ENCODE assay signal across 15 cellular contexts in genomic region chr15:74724570-74725240, GRCh38. TPM values are rescaled to one million over a fixed set of nuclear protein-coding genes. Genes with fewer than 3 reads are reported as not detected.
DNase-seq lines count a peak whose midpoint lies in the region; ATAC-seq and TF ChIP-seq lines count a peak whose summit lies in the region.
"Had no signal": no experiment of that assay in that cellular context is flagged by ENCODE, and none has a peak within 500 bp of the region (broad histone marks: within the 10 kb centered on the region; RNA-seq: fewer than 3 reads in every experiment).

No MANE protein-coding gene starts in this region.

- H3K27ac Mint-ChIP-seq in activated naive CD4-positive, alpha-beta T cell treated with anti-CD3 and anti-CD28 coated beads, Interleukin-2, amount 10 ng/mL, durations not matched to agents 7 days and 5 days, result no peak overlapping the region
- no peak overlapping the region for H3K27ac Mint-ChIP-seq in endodermal cell
- peak overlapping the region; percentile 75 for H3K27ac Mint-ChIP-seq in stimulated activated memory B cell treated with anti-CD40 and anti-IgM and Interleukin-4, amounts not matched to agents 10 μg/mL and 1 μg/mL and 100 μg/mL, for 72 hours

- no peak overlapping the region for H3K9ac ChIP-seq in endodermal cell (ENCODE audit: extremely low read depth, low read length, poor library complexity, severe bottlenecking)

- H3K9me3 Mint-ChIP-seq in activated naive CD4-positive, alpha-beta T cell treated with anti-CD3 and anti-CD28 coated beads, Interleukin-2, amount 10 ng/mL, durations not matched to agents 7 days and 5 days, result no peaks in the 10 kb centered on the region
- peaks cover 16% of the 10 kb centered on the region for H3K9me3 Mint-ChIP-seq in endodermal cell
- no peaks in the 10 kb centered on the region for H3K9me3 Mint-ChIP-seq in stimulated activated memory B cell treated with anti-CD40 and anti-IgM and Interleukin-4, amounts not matched to agents 10 μg/mL and 1 μg/mL and 100 μg/mL, for 72 hours

- TF ChIP-seq CTCF in VCaP (conservative IDR thresholded peaks at IDR 0.05) (no peak), endodermal cell (conservative IDR thresholded peaks at IDR 0.05) (no peak)

- peak overlapping the region; percentile 78 for H3K4me3 Mint-ChIP-seq in activated naive CD4-positive, alpha-beta T cell treated with anti-CD3 and anti-CD28 coated beads, Interleukin-2, amount 10 ng/mL, durations not matched to agents 7 days and 5 days
- peak overlapping the region; percentile 47 for H3K4me3 Mint-ChIP-seq in endodermal cell
- H3K4me3 Mint-ChIP-seq in stimulated activated memory B cell treated with anti-CD40 and anti-IgM and Interleukin-4, amounts not matched to agents 10 μg/mL and 1 μg/mL and 100 μg/mL, for 72 hours, result peak overlapping the region; percentile 74

- H3K36me3 Mint-ChIP-seq in activated naive CD4-positive, alpha-beta T cell treated with anti-CD3 and anti-CD28 coated beads, Interleukin-2, amount 10 ng/mL, durations not matched to agents 7 days and 5 days, result peaks cover 6% of the 10 kb centered on the region
- H3K36me3 Mint-ChIP-seq in endodermal cell (ENCODE audit: low read depth), result no peaks in the 10 kb centered on the region
- no peaks in the 10 kb centered on the region for H3K36me3 Mint-ChIP-seq in stimulated activated memory B cell treated with anti-CD40 and anti-IgM and Interleukin-4, amounts not matched to agents 10 μg/mL and 1 μg/mL and 100 μg/mL, for 72 hours

- peaks cover 31% of the 10 kb centered on the region for H3K4me1 Mint-ChIP-seq in activated naive CD4-positive, alpha-beta T cell treated with anti-CD3 and anti-CD28 coated beads, Interleukin-2, amount 10 ng/mL, durations not matched to agents 7 days and 5 days
- peaks cover 16% of the 10 kb centered on the region for H3K4me1 Mint-ChIP-seq in endodermal cell
- H3K4me1 Mint-ChIP-seq in stimulated activated memory B cell treated with anti-CD40 and anti-IgM and Interleukin-4, amounts not matched to agents 10 μg/mL and 1 μg/mL and 100 μg/mL, for 72 hours, result peaks cover 16% of the 10 kb centered on the region

- H3K9me3 ChIP-seq in endodermal cell (ENCODE audit: control insufficient read depth, low read length), result no peaks in the 10 kb centered on the region
- H3K9me3 ChIP-seq: body of pancreas had no signal

- H3K4me1 ChIP-seq in endodermal cell (ENCODE audit: control insufficient read depth, insufficient read depth, low read length), result no peaks in the 10 kb centered on the region

- CTCF ChIA-PET in activated naive CD4-positive, alpha-beta T cell treated with anti-CD3 and anti-CD28 coated beads, Interleukin-2, amount 10 ng/mL, durations not matched to agents 7 days and 5 days (lab: Charles Lee), result interaction anchor here (1.2 to 1.9 kb wide), 4 partner anchors 10 to 177 kb away, joined by 3 to 5 read pairs (median 4); no protein-coding TSS in a partner anchor

- no peaks in the 10 kb centered on the region for H3K36me3 ChIP-seq in endodermal cell (ENCODE audit: control insufficient read depth, insufficient read depth, low read length)

- H3K27me3 Mint-ChIP-seq in activated naive CD4-positive, alpha-beta T cell treated with anti-CD3 and anti-CD28 coated beads, Interleukin-2, amount 10 ng/mL, durations not matched to agents 7 days and 5 days, result peaks cover 33% of the 10 kb centered on the region
- peaks cover 75% of the 10 kb centered on the region for H3K27me3 Mint-ChIP-seq in endodermal cell (ENCODE audit: insufficient read depth)
- peaks cover 52% of the 10 kb centered on the region for H3K27me3 Mint-ChIP-seq in stimulated activated memory B cell treated with anti-CD40 and anti-IgM and Interleukin-4, amounts not matched to agents 10 μg/mL and 1 μg/mL and 100 μg/mL, for 72 hours

- H3K27me3 ChIP-seq in endodermal cell (ENCODE audit: control insufficient read depth, insufficient read depth, low read length, poor library complexity, severe bottlenecking), result peaks cover 40% of the 10 kb centered on the region

- no peak overlapping the region for H3K4me3 ChIP-seq in endodermal cell (ENCODE audit: low read length)
- H3K4me3 ChIP-seq: GM12878 had no signal

- H3K27ac ChIP-seq in VCaP (peak overlapping the region; percentile 70; the same call in 1 of the 2 replicates), endodermal cell (ENCODE audit: low read depth, low read length) (no peak overlapping the region)
- H3K27ac ChIP-seq: body of pancreas had no signal

- no peak for DNase-seq in activated naive CD4-positive, alpha-beta T cell treated with anti-CD3 and anti-CD28 coated beads, Interleukin-2, amount 10 ng/mL, durations not matched to agents 7 days and 5 days
- no peak for DNase-seq in activated naive CD4-positive, alpha-beta T cell (lab: John Stamatoyannopoulos, UW)
- no peak for DNase-seq in endodermal cell
- DNase-seq in ureter (ENCODE audit: low spot score), result no peak
- no peak for DNase-seq in hypothalamus (lab: John Stamatoyannopoulos, UW)
- no peak for DNase-seq in stimulated activated CD4-positive, alpha-beta T cell treated with anti-CD3 and anti-CD28 coated beads, Interleukin-12 subunit alpha, Interleukin-12 subunit beta, amount 100 ng/mL, for 4 hours

- no peak for ATAC-seq in stimulated activated memory B cell treated with anti-CD40 and anti-IgM and Interleukin-4, amounts not matched to agents 10 μg/mL and 1 μg/mL and 100 μg/mL, for 72 hours

RNA-seq across cellular contexts. Expression of gene CYP1A1, which starts 0.6 kb away (rescaled TPM):
- not detected for total RNA-seq in endodermal cell
- 0.21 TPM for polyA plus RNA-seq in endodermal cell (2013, experiment 1 of 2)
- polyA plus RNA-seq in endodermal cell (2013, experiment 2 of 2), result 0.21 TPM
- not detected for total RNA-seq in ureter
- total RNA-seq: mononuclear cell, renal cortical epithelial cell had no signal

RNA-seq across cellular contexts. Expression of gene CYP1A2, which starts 23.9 kb away (rescaled TPM):
- total RNA-seq in endodermal cell (not detected), ureter (not detected)
- polyA plus RNA-seq in endodermal cell (2013, experiment 1 of 2), result not detected
- polyA plus RNA-seq in endodermal cell (2013, experiment 2 of 2), result not detected
- total RNA-seq: body of pancreas, Daoy, frontal cortex, GM12878, mononuclear cell, renal cortical epithelial cell, Right ventricle myocardium superior had no signal

RNA-seq across cellular contexts. Expression of gene EDC3, which starts 28.9 kb away (rescaled TPM):
- 10 to 100 TPM; 44.5 to 48.3 TPM for total RNA-seq in endodermal cell
- 34.2 TPM for polyA plus RNA-seq in endodermal cell (2013, experiment 1 of 2)
- polyA plus RNA-seq in endodermal cell (2013, experiment 2 of 2), result 28.6 TPM
- total RNA-seq in ureter, result 40.4 TPM

RNA-seq across cellular contexts. Expression of gene CSK, which starts 57.2 kb away (rescaled TPM):
- total RNA-seq in endodermal cell (10 to 100 TPM; 64.3 to 68.5 TPM), ureter (61.6 TPM)
- 47.2 TPM for polyA plus RNA-seq in endodermal cell (2013, experiment 1 of 2)
- 45.1 TPM for polyA plus RNA-seq in endodermal cell (2013, experiment 2 of 2)
